Comparison of ENCODE assay signal across 30 cellular contexts in the genomic region with DNA sequence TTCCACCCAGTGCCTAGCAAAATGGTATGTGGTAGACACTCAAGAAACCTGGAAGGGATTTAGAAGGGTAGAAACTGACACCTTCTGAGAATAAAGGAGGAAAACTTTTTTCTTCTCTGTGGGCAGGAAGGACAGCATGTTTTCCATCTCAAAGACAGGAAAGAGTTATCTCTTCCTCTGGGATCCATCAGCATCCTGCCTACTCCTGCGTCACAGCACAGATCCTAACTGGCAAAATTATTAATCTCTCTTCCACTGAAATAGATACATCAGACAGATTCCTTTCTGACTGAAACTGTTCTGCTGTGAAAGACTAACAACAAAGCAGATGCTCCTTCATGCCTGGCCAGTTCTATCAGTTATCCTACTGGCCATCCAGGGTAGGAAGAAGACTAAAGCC.
"Had no signal": no experiment of that assay in that cellular context is flagged by ENCODE, and none has a peak within 500 bp of the region (broad histone marks: within the 10 kb centered on the region; RNA-seq: fewer than 3 reads in every experiment).

No MANE protein-coding gene starts in this region.

- H3K9me3 ChIP-seq: ovary, psoas muscle, spleen, thoracic aorta, thyroid gland, tibial nerve, upper lobe of left lung had no signal

- H3K9ac ChIP-seq: neural progenitor cell, parathyroid adenoma had no signal

- DNase-seq: naive thymus-derived CD4-positive, alpha-beta T cell; natural killer cell; occipital lobe; ovary; posterior cingulate gyrus; psoas muscle; right cardiac atrium; spleen; stimulated activated CD4-positive, alpha-beta T cell treated with anti-CD3 and anti-CD28 coated beads, Interleukin-12 subunit alpha, Interleukin-12 subunit beta, amount 100 ng/mL, for 4 hours; stimulated activated CD4-positive, alpha-beta T cell treated with anti-CD3 and anti-CD28 coated beads, Interleukin-1b, Interleukin-23, amount 100 ng/mL, for 48 hours; stimulated activated CD4-positive, alpha-beta T cell treated with anti-CD3 and anti-CD28 coated beads, Interleukin-4, amount 100 ng/mL, for 1 hour; stimulated activated CD4-positive, alpha-beta T cell treated with anti-CD3 and anti-CD28 coated beads, Interleukin-4, amount 100 ng/mL, for 4 hours; stimulated activated CD8-positive, alpha-beta memory T cell treated with anti-CD3 and anti-CD28 coated beads, Interleukin-4, amount 100 ng/mL, for 48 hours; stimulated activated naive CD4-positive, alpha-beta T cell; stimulated activated naive CD8-positive, alpha-beta T cell treated with anti-CD3 and anti-CD28 coated beads, Interleukin-15, amount 100 ng/mL, for 72 hours; stimulated activated naive CD8-positive, alpha-beta T cell treated with anti-CD3 and anti-CD28 coated beads, Interleukin-15, Interleukin-2, amounts not matched to agents 100 U/mL and 50 U/mL, for 24 hours; thyroid gland; trophoblast cell; upper lobe of left lung had no signal

- H3K4me1 Mint-ChIP-seq: natural killer cell; stimulated activated memory B cell treated with anti-CD40 and anti-IgM and Interleukin-4, amounts not matched to agents 10 μg/mL and 1 μg/mL and 100 μg/mL, for 72 hours had no signal

- H3K27me3 ChIP-seq: neural progenitor cell, ovary, spleen, thyroid gland, tibial nerve, upper lobe of left lung had no signal

- H3K4me2 ChIP-seq: neural progenitor cell, smooth muscle cell had no signal

- H3K27ac Mint-ChIP-seq: naive thymus-derived CD4-positive, alpha-beta T cell; natural killer cell; neural progenitor cell; progenitor cell of endocrine pancreas; stimulated activated memory B cell treated with anti-CD40 and anti-IgM and Interleukin-4, amounts not matched to agents 10 μg/mL and 1 μg/mL and 100 μg/mL, for 72 hours; stimulated activated naive CD8-positive, alpha-beta T cell treated with anti-CD3 and anti-CD28 coated beads, Interleukin-15, amount 100 ng/mL, for 72 hours had no signal

- H3K9me3 Mint-ChIP-seq: natural killer cell, nephron, neural progenitor cell had no signal

- H3K4me3 Mint-ChIP-seq: naive thymus-derived CD4-positive, alpha-beta T cell; natural killer cell; nephron; neural progenitor cell; stimulated activated memory B cell treated with anti-CD40 and anti-IgM and Interleukin-4, amounts not matched to agents 10 μg/mL and 1 μg/mL and 100 μg/mL, for 72 hours; stimulated activated naive CD8-positive, alpha-beta T cell treated with anti-CD3 and anti-CD28 coated beads, Interleukin-15, amount 100 ng/mL, for 72 hours had no signal

- H2AFZ ChIP-seq: neural progenitor cell, parathyroid adenoma had no signal

- H3K36me3 ChIP-seq: neural progenitor cell, ovary, spleen, thoracic aorta, thyroid gland, tibial nerve, upper lobe of left lung had no signal

- H3K4me3 ChIP-seq: neural progenitor cell, ovary, psoas muscle, skin epidermis, smooth muscle cell, spleen, thoracic aorta, thyroid gland, tibial nerve, upper lobe of left lung had no signal

- H3K4me1 ChIP-seq: parathyroid adenoma, psoas muscle, thyroid gland, tibial nerve, upper lobe of left lung had no signal

- H3K36me3 Mint-ChIP-seq: natural killer cell; neural progenitor cell; stimulated activated memory B cell treated with anti-CD40 and anti-IgM and Interleukin-4, amounts not matched to agents 10 μg/mL and 1 μg/mL and 100 μg/mL, for 72 hours had no signal

- H3K27me3 Mint-ChIP-seq: naive thymus-derived CD4-positive, alpha-beta T cell; progenitor cell of endocrine pancreas; stimulated activated naive CD8-positive, alpha-beta T cell treated with anti-CD3 and anti-CD28 coated beads, Interleukin-15, amount 100 ng/mL, for 72 hours had no signal

- FAIRE-seq: urothelium cell line had no signal

- H3K79me2 ChIP-seq: parathyroid adenoma had no signal

- ATAC-seq: naive thymus-derived CD4-positive, alpha-beta T cell; natural killer cell; psoas muscle; sciatic nerve; stimulated activated memory B cell treated with anti-CD40 and anti-IgM and Interleukin-4, amounts not matched to agents 10 μg/mL and 1 μg/mL and 100 μg/mL, for 72 hours; stimulated activated naive CD8-positive, alpha-beta T cell treated with anti-CD3 and anti-CD28 coated beads, Interleukin-15, amount 100 ng/mL, for 72 hours; stimulated activated naive CD8-positive, alpha-beta T cell treated with anti-CD3 and anti-CD28 coated beads, Interleukin-15, Interleukin-2, amounts not matched to agents 100 U/mL and 50 U/mL, for 24 hours had no signal

- H3K27ac ChIP-seq: neural progenitor cell, ovary, parathyroid adenoma, psoas muscle, spleen, thoracic aorta, thyroid gland, tibial nerve, upper lobe of left lung had no signal
